In genomic region chr19:1468274-1469199, GRCh38 we compare ENCODE assay signal across 6 cellular contexts. TPM values are rescaled to one million over a fixed set of nuclear protein-coding genes. Genes with fewer than 3 reads are reported as not detected.
DNase-seq lines count a peak whose midpoint lies in the region; ATAC-seq and TF ChIP-seq lines count a peak whose summit lies in the region.

No MANE protein-coding gene starts in this region.

- H3K27me3 Mint-ChIP-seq in activated T-cell treated with anti-CD3 and anti-CD28 coated beads, Interleukin-2, amount 50 U/mL, for 24 hours = peaks cover 13% of the 10 kb centered on the region
- peaks cover 0 to 5% of the 10 kb centered on the region in 2 donors for H3K27me3 Mint-ChIP-seq in natural killer cell (ENCODE audit: low read depth in 2 of 2)

- intact Hi-C loops in natural killer cell (cut with micrococcal nuclease) = no loop called here

- peak overlapping the region; percentile 29 for H3K27ac Mint-ChIP-seq in activated T-cell treated with anti-CD3 and anti-CD28 coated beads, Interleukin-2, amount 50 U/mL, for 24 hours
- H3K27ac Mint-ChIP-seq in natural killer cell = no peak overlapping the region

- peak overlapping the region; percentile 44 for H3K4me3 Mint-ChIP-seq in activated T-cell treated with anti-CD3 and anti-CD28 coated beads, Interleukin-2, amount 50 U/mL, for 24 hours
- peak overlapping the region; percentile 40 for H3K4me3 Mint-ChIP-seq in natural killer cell

- peak in 1 of 3 donors; percentile 6 for ATAC-seq in natural killer cell

- peaks cover 2% of the 10 kb centered on the region for H3K36me3 Mint-ChIP-seq in activated T-cell treated with anti-CD3 and anti-CD28 coated beads, Interleukin-2, amount 50 U/mL, for 24 hours (ENCODE audit: low read depth)
- H3K36me3 Mint-ChIP-seq in natural killer cell = no peaks in the 10 kb centered on the region

- no peaks in the 10 kb centered on the region for H3K9me3 Mint-ChIP-seq in activated T-cell treated with anti-CD3 and anti-CD28 coated beads, Interleukin-2, amount 50 U/mL, for 24 hours
- no peaks in the 10 kb centered on the region for H3K9me3 Mint-ChIP-seq in natural killer cell

- peaks cover 19% of the 10 kb centered on the region for H3K4me1 Mint-ChIP-seq in activated T-cell treated with anti-CD3 and anti-CD28 coated beads, Interleukin-2, amount 50 U/mL, for 24 hours (ENCODE audit: low read depth)
- H3K4me1 Mint-ChIP-seq in natural killer cell = peaks cover 0 to 17% of the 10 kb centered on the region in 2 donors

- TF ChIP-seq CTCF in natural killer cell (IDR thresholded peaks at IDR 0.05) = no peak

- DNase-seq in GM03348 (ENCODE audit: low spot score) = peak; percentile 68
- peak; percentile 72 for DNase-seq in activated T-cell treated with anti-CD3 and anti-CD28 coated beads, Interleukin-2, amount 50 U/mL, for 24 hours
- DNase-seq in natural killer cell = no peak
- DNase-seq in NCI-H1105 (lab: John Stamatoyannopoulos, UW) = no peak
- DNase-seq in UCSD-AML1 (lab: John Stamatoyannopoulos, UW; ENCODE audit: unreplicated experiment) = no peak
- no peak for DNase-seq in NCI-H2029 treated with DMSO at 0.1 percent for 48 hours (lab: John Stamatoyannopoulos, UW)

RNA-seq across cellular contexts. Expression of gene C19orf25, which starts 10.5 kb away (rescaled TPM):
- total RNA-seq in natural killer cell = 10 to 100 TPM; 30.2 to 42.2 (median 34.3) TPM

RNA-seq across cellular contexts. Expression of gene APC2, which starts 18.6 kb away (rescaled TPM):
- under 1 TPM; 0.14 to 0.58 (median 0.27) TPM for total RNA-seq in natural killer cell

RNA-seq across cellular contexts. Expression of gene PCSK4, which starts 21.6 kb away (rescaled TPM):
- total RNA-seq in natural killer cell = 1 to 10 TPM; 4.1 to 6.0 (median 5.3) TPM

RNA-seq across cellular contexts. Expression of gene REEP6, which starts 22.4 kb away (rescaled TPM):
- total RNA-seq in natural killer cell = 1 to 10 TPM; 3.9 to 5.0 (median 4.3) TPM

RNA-seq across cellular contexts. Expression of gene RPS15, which starts 30.3 kb away (rescaled TPM):
- total RNA-seq in natural killer cell = 100 to 1,000 TPM; 731 to 872 (median 837) TPM

Comparison
In these comparisons a context has a peak if more than half of its experiments do, and no peak if none do; other contexts are left out.
1. DNase-seq: peak in GM03348 (single experiment) and activated T-cell treated with anti-CD3 and anti-CD28 coated beads, Interleukin-2, amount 50 U/mL, for 24 hours (single experiment); none in natural killer cell (single experiment), NCI-H1105 (single experiment), UCSD-AML1 (single experiment) and NCI-H2029 treated with DMSO at 0.1 percent for 48 hours (single experiment).